Comparison of ENCODE assay signal across 1 cellular context in the genomic region with DNA sequence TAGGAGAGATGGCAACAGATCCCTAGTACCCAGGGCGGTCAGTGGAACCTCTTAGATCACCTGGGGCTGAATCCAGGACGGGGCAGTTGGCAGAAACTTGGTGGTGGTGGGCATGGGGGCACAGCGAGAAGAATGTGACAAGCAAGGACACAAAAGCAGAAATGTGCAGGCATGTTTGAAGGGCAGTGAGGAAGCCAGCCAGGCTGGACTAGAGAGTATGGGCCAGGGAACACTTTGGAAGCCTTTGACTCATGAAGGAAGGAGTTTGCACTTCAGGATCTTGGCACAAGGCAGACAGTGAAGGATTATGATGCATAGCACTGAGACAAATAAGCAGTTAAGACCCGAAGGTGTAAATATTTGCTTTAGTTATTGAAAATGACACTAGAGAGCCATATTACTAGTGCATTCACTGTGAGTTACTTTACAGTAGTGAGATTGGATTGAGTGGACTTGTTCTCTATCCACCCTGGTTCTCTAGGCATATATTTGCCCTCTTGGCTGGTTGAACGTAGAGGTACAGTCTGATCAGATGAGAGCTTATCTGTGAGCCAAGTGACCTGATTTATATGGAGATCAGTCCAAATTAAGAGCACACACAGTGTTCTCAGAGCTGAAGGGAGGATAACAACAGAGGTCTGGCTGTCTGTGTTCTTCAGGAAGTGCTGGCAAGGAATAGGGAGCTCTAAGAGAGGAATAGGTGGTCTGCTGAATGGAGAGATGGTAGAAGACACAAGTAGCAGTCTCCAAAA.
TF ChIP-seq lines count a peak whose summit lies in the region.

No MANE protein-coding gene starts in this region.

TF ChIP-seq in IMR-90, 13 proteins besides CTCF, POLR2A, EP300 and RAD21:
- TF ChIP-seq, protein P1, sequence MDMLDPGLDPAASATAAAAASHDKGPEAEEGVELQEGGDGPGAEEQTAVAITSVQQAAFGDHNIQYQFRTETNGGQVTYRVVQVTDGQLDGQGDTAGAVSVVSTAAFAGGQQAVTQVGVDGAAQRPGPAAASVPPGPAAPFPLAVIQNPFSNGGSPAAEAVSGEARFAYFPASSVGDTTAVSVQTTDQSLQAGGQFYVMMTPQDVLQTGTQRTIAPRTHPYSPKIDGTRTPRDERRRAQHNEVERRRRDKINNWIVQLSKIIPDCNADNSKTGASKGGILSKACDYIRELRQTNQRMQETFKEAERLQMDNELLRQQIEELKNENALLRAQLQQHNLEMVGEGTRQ (IDR thresholded peaks at IDR 0.05; ENCODE audit: low read depth, low read length): no peak
- TF ChIP-seq BHLHE40 (IDR thresholded peaks at IDR 0.05; ENCODE audit: low read depth, low read length) (no peak), MAFK (IDR thresholded peaks at IDR 0.05; ENCODE audit: low read depth, low read length) (no peak), MXI1 (IDR thresholded peaks at IDR 0.05; ENCODE audit: borderline replicate concordance, low read depth, low read length) (no peak)
